In the genomic region with DNA sequence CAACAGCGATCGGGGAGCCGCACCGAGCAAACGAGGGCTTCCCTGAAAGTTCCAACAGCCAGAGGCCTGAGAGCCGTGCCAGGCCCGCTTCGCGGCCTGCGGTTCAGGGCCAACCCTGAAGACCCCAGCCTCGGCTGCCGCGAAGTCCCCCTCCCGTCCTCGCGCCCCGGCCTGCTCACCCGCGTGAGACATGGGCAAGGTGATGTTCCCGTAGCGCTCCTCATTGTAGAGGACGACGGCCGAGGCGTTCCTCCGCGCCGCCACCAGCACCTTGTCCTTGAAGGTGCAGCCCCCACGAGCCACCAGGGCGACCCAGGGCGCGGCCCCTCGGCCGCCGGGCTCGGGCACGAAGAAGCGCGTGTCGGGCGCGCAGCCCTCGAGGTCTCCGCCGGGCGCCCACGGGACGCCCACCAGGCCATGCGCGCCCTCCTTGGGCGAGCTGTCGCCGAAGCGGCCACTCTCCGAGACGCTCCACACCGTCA, we compare ENCODE assay signal across 8 cellular contexts. TPM values are rescaled to one million over a fixed set of nuclear protein-coding genes. Genes with fewer than 3 reads are reported as not detected.
DNase-seq lines count a peak whose midpoint lies in the region; ATAC-seq, FAIRE-seq and TF ChIP-seq lines count a peak whose summit lies in the region.

No MANE protein-coding gene starts in this region.

- WGBS in GM12878 (ENCODE audit: insufficient coverage, insufficient replicate concordance, low lambda C conversion rate, missing lambda C conversion rate): under 1% methylated on average over 54 of the region's 57 CpGs

- H3K27ac Mint-ChIP-seq in stimulated activated memory B cell treated with anti-CD40 and anti-IgM and Interleukin-4, amounts not matched to agents 10 μg/mL and 1 μg/mL and 100 μg/mL, for 72 hours: peak overlapping the region; percentile 83

- peaks cover 55% of the 10 kb centered on the region for H3K79me2 ChIP-seq in PC-3 (ENCODE audit: low read length)
- peaks cover 18% of the 10 kb centered on the region for H3K79me2 ChIP-seq in GM12878 (ENCODE audit: control insufficient read depth, insufficient read depth, low read length)
- H3K79me2 ChIP-seq in keratinocyte (ENCODE audit: control insufficient read depth, insufficient read depth, low read length): peaks cover 55% of the 10 kb centered on the region

- peaks cover 3% of the 10 kb centered on the region for H3K9me1 ChIP-seq in keratinocyte (ENCODE audit: control insufficient read depth, extremely low read depth, insufficient read depth, low read length)

- H3F3A ChIP-seq in PC-3 (ENCODE audit: low read length, unreplicated experiment): no peaks in the 10 kb centered on the region

- H4K20me1 ChIP-seq in PC-3 (ENCODE audit: low read length) (peaks cover 35% of the 10 kb centered on the region), GM12878 (ENCODE audit: control insufficient read depth, insufficient read depth) (no peaks in the 10 kb centered on the region), keratinocyte (ENCODE audit: control insufficient read depth, extremely low read depth, insufficient read depth, low read length) (peaks cover 28% of the 10 kb centered on the region)

- H3K4me1 ChIP-seq in PC-3 (ENCODE audit: insufficient read depth, low read length) (peaks cover 41% of the 10 kb centered on the region), GM12878 (ENCODE audit: control insufficient read depth, insufficient read depth, low read length) (peaks cover 24% of the 10 kb centered on the region), keratinocyte (ENCODE audit: control insufficient read depth, extremely low read depth, insufficient read depth, low read length) (peaks cover 38% of the 10 kb centered on the region)

- BruUV-seq in PC-3 (replicated peaks; lab: Mats Ljungman, UMichigan): no TSS peak
- BruUV-seq in GM12878 (replicated peaks; lab: Mats Ljungman, UMichigan): no TSS peak

- TF ChIP-seq CTCF in PC-3 (conservative IDR thresholded peaks at IDR 0.05; ENCODE audit: low read depth, low read length) (no peak), GM12878 (IDR thresholded peaks at IDR 0.05 in 2 of 3, conservative IDR thresholded peaks at IDR 0.05 in 1 of 3; ENCODE audit: control insufficient read depth in 2 of 3, extremely low read depth in 1 of 3, insufficient read depth in 1 of 3, low read depth in 3 of 3, low read length in 3 of 3) (no peak), keratinocyte (optimal IDR thresholded peaks at IDR 0.05 in 1 of 3, IDR thresholded peaks at IDR 0.05 in 1 of 3, conservative IDR thresholded peaks at IDR 0.05 in 1 of 3; ENCODE audit: extremely low read depth in 1 of 3, insufficient read depth in 2 of 3, low read length in 3 of 3) (no peak)

- H3K4me2 ChIP-seq in PC-3 (ENCODE audit: low read length) (peak overlapping the region; percentile 92), GM12878 (ENCODE audit: control insufficient read depth, insufficient read depth) (peak overlapping the region; percentile 87), keratinocyte (ENCODE audit: control insufficient read depth, extremely low read depth, insufficient read depth, low read depth, low read length) (peak overlapping the region; percentile 98)

- H2AFZ ChIP-seq in PC-3 (ENCODE audit: low read length) (peak overlapping the region; percentile 92), GM12878 (ENCODE audit: control insufficient read depth, low read depth, low read length) (peak overlapping the region; percentile 95), keratinocyte (ENCODE audit: control insufficient read depth, low read length) (peak overlapping the region; percentile 56)

- H3K27me3 Mint-ChIP-seq in stimulated activated memory B cell treated with anti-CD40 and anti-IgM and Interleukin-4, amounts not matched to agents 10 μg/mL and 1 μg/mL and 100 μg/mL, for 72 hours: no peaks in the 10 kb centered on the region

- H3K4me3 ChIP-seq in PC-3 (ENCODE audit: low read length): peak overlapping the region; percentile 83
- H3K4me3 ChIP-seq in GM12878: peak overlapping the region; percentile 71
- H3K4me3 ChIP-seq in keratinocyte (ENCODE audit: control insufficient read depth in 2 of 3, extremely low read depth in 1 of 3, insufficient read depth in 2 of 3, low read depth in 1 of 3, low read length in 3 of 3): peak overlapping the region; percentile 83 to 89 (median 84)

- POLR2A ChIA-PET in PC-3 (lab: Charles Lee; ENCODE audit: unreplicated experiment) (no interaction called here), GM12878 (lab: Charles Lee) (interaction anchor here (1.0 to 1.6 kb wide), 5 partner anchors 9 to 56 kb away, joined by 3 to 10 read pairs (median 4); a partner anchor contains a TSS)

- peaks cover 18% of the 10 kb centered on the region for H3K36me3 Mint-ChIP-seq in stimulated activated memory B cell treated with anti-CD40 and anti-IgM and Interleukin-4, amounts not matched to agents 10 μg/mL and 1 μg/mL and 100 μg/mL, for 72 hours

- H3K27ac ChIP-seq in PC-3 (ENCODE audit: low read length) (peak overlapping the region; percentile 53), GM12878 (ENCODE audit: control insufficient read depth, insufficient read depth) (peak overlapping the region; percentile 41), keratinocyte (ENCODE audit: control insufficient read depth, insufficient read depth, low read length) (peak overlapping the region; percentile 93)

- intact Hi-C loops in PC-3 (cut with micrococcal nuclease): loop anchor here (1.0 to 2.0 kb wide), 2 partner anchors 20 to 29 kb away; no protein-coding TSS in a partner anchor
- intact Hi-C loops in GM12878 (cut with micrococcal nuclease; ENCODE audit: unreplicated experiment): loop anchor here (1.0 to 5.0 kb wide), 2 partner anchors 36 to 56 kb away; a partner anchor contains a TSS

- RAD21 ChIA-PET in GM12878 (lab: Charles Lee; ENCODE audit: unreplicated experiment): interaction anchor here (1.0 to 1.2 kb wide), 4 partner anchors 37 to 56 kb away, joined by 3 to 6 read pairs (median 4); a partner anchor contains a TSS

- no peak for TF ChIP-seq POLR2A in GM12878 (IDR thresholded peaks at IDR 0.05; ENCODE audit: low read depth, low read length)

- no peak for TF ChIP-seq EP300 in GM12878 (IDR thresholded peaks at IDR 0.05; ENCODE audit: borderline replicate concordance in 1 of 2, control insufficient read depth in 1 of 2, low read depth in 2 of 2, low read length in 2 of 2)

- H3K9ac ChIP-seq in PC-3 (ENCODE audit: low read length) (peak overlapping the region; percentile 95), GM12878 (ENCODE audit: control insufficient read depth, insufficient read depth, low read length) (peak overlapping the region; percentile 42), keratinocyte (ENCODE audit: control insufficient read depth, extremely low read depth, insufficient read depth, low read length) (peak overlapping the region; percentile 89)

- peak overlapping the region; percentile 87 for H3K4me3 Mint-ChIP-seq in stimulated activated memory B cell treated with anti-CD40 and anti-IgM and Interleukin-4, amounts not matched to agents 10 μg/mL and 1 μg/mL and 100 μg/mL, for 72 hours

- DNase-seq in PC-3 (peak; percentile 12), GM12878 (ENCODE audit: low read depth, low spot score) (no peak), keratinocyte (ENCODE audit: low read depth, low spot score) (no peak), NCI-H1436 (lab: John Stamatoyannopoulos, UW) (no peak)

- H3K9me3 ChIP-seq in PC-3 (ENCODE audit: low read length) (no peaks in the 10 kb centered on the region), GM12878 (replicated peaks; ENCODE audit: control insufficient read depth, insufficient read depth, low read length) (no peaks in the 10 kb centered on the region), keratinocyte (ENCODE audit: control insufficient read depth, low read depth, low read length) (no peaks in the 10 kb centered on the region)

- H3K27me3 ChIP-seq in PC-3 (ENCODE audit: low read length): no peaks in the 10 kb centered on the region
- H3K27me3 ChIP-seq in GM12878 (replicated peaks in 1 of 2; ENCODE audit: control insufficient read depth in 2 of 2, insufficient read depth in 2 of 2, low read length in 1 of 2): no peaks in the 10 kb centered on the region
- no peaks in the 10 kb centered on the region for H3K27me3 ChIP-seq in keratinocyte (ENCODE audit: control insufficient read depth, extremely low read depth, insufficient read depth, low read length)

- ATAC-seq in GM18502 (IDR thresholded peaks at IDR 0.05; ENCODE audit: poor library complexity, unreplicated experiment) (peak; percentile 12), HG02610 (IDR thresholded peaks at IDR 0.05; ENCODE audit: unreplicated experiment) (peak; percentile 10), PC-3 (peak; percentile 14), GM12878 (peak; percentile 50), esophagus mucosa (no peak)
- peak; percentile 53 for ATAC-seq in stimulated activated memory B cell treated with anti-CD40 and anti-IgM and Interleukin-4, amounts not matched to agents 10 μg/mL and 1 μg/mL and 100 μg/mL, for 72 hours

- dilution Hi-C loops in keratinocyte (cut with MboI; ENCODE audit: extremely low pct_ligation_motif_present, low sequenced_read_pairs): no loop called here

- FAIRE-seq in GM12878 (lab: Jason Lieb, UNC) (no peak), keratinocyte (lab: Jason Lieb, UNC) (no peak)

- CTCF ChIA-PET in PC-3 (lab: Charles Lee): interaction anchor here (1.5 kb wide), 1 partner anchor 34 kb away, joined by 4 read pairs; no protein-coding TSS in a partner anchor
- CTCF ChIA-PET in GM12878 (lab: Yijun Ruan, JAX): interaction anchor here (0.8 to 1.7 kb wide), 2 partner anchors 9 to 55 kb away, joined by 3 to 6 read pairs; no protein-coding TSS in a partner anchor

- H3K36me3 ChIP-seq in PC-3 (ENCODE audit: low read depth, low read length) (0 out of 2 replicates have a peak, but pooled peaks cover 2% of the 10 kb centered on the region), GM12878 (ENCODE audit: control insufficient read depth in 2 of 2, insufficient read depth in 2 of 2, low read length in 1 of 2) (no peaks in the 10 kb centered on the region), keratinocyte (ENCODE audit: control insufficient read depth in 2 of 2, extremely low read depth in 1 of 2, insufficient read depth in 2 of 2, low read length in 2 of 2) (peaks cover 4 to 12% of the 10 kb centered on the region in 2 experiments)

- no peaks in the 10 kb centered on the region for H3K9me2 ChIP-seq in PC-3 (replicated peaks; ENCODE audit: low read length)

- no peak for TF ChIP-seq RAD21 in GM12878 (IDR thresholded peaks at IDR 0.05; ENCODE audit: insufficient read depth, low read depth, low read length)

- H3K9me3 Mint-ChIP-seq in stimulated activated memory B cell treated with anti-CD40 and anti-IgM and Interleukin-4, amounts not matched to agents 10 μg/mL and 1 μg/mL and 100 μg/mL, for 72 hours: no peaks in the 10 kb centered on the region

- in situ Hi-C loops in GM12878 (cut with MboI): no loop called here

- SMC1A ChIA-PET in GM12878 (lab: Charles Lee; ENCODE audit: uncharacterized antibody, unreplicated experiment): interaction anchor here (1.2 to 2.1 kb wide), 3 partner anchors 34 to 295 kb away, joined by 3 to 10 read pairs (median 5); a partner anchor contains a TSS

- H3K4me1 Mint-ChIP-seq in stimulated activated memory B cell treated with anti-CD40 and anti-IgM and Interleukin-4, amounts not matched to agents 10 μg/mL and 1 μg/mL and 100 μg/mL, for 72 hours: peaks cover 61% of the 10 kb centered on the region

RNA-seq across cellular contexts. Expression of a gene that starts 0.5 kb away (rescaled TPM):
- total RNA-seq in PC-3 (2014; rRNA removed) (47.3 and 68.0 TPM in 2 replicates), GM12878 (2014; rRNA removed) (18.0 and 18.2 TPM in 2 replicates), GM12878 (2014; rRNA removed; fragmentation: Illumina TruSeq; extraction: Trizol) (16.6 and 18.2 TPM in 2 replicates), GM12878 (2021) (13.9 and 15.6 TPM in 2 replicates), esophagus mucosa (67.0 TPM)
- total RNA-seq in GM12878 (2013; cell fraction: nucleolus; rRNA removed): 177 and 185 TPM in 2 replicates
- polyA plus RNA-seq in GM12878 (2011; ENCODE audit: low read depth): 14.2 TPM
- polyA plus RNA-seq in GM12878 (2011; rRNA removed) (38.4 and 56.1 TPM in 2 replicates), GM12878 (2014; fragmentation: Illumina TruSeq; extraction: Trizol) (12.7 and 18.7 TPM in 2 replicates), GM12878 (2014; fragmentation: Nextera tagmentation; extraction: Ambion mirVana) (1 to 10 TPM; 5.2 to 7.7 TPM), GM12878 (2014; rRNA removed) (13.9 and 16.0 TPM in 2 replicates), GM12878 (2016; fragmentation: Nextera tagmentation; extraction: Ambion mirVana) (10 to 100 TPM; 18.4 to 19.9 TPM), keratinocyte (40.5 to 68.0 TPM (median 47.1 TPM) in 3 replicates)
- polyA plus RNA-seq in GM12878 (2011; cell fraction: cytosol; rRNA removed): 14.0 and 18.0 TPM in 2 replicates
- polyA plus RNA-seq in GM12878 (2011; cell fraction: nucleus; rRNA removed): 35.9 and 42.0 TPM in 2 replicates
- polyA plus RNA-seq in GM12878 (2012): 14.4 and 17.8 TPM in 2 replicates
- 21.9 and 26.5 TPM in 2 replicates for polyA minus RNA-seq in GM12878 (2011; rRNA and poly(A)+ RNA removed)
- polyA minus RNA-seq in GM12878 (2011; cell fraction: cytosol; rRNA and poly(A)+ RNA removed): 11.4 and 11.5 TPM in 2 replicates
- polyA minus RNA-seq in GM12878 (2011; cell fraction: nucleus; rRNA and poly(A)+ RNA removed): 26.0 and 37.4 TPM in 2 replicates
- polyA plus RNA-seq in keratinocyte (2011; ENCODE audit: low read depth): 33.8 TPM
- polyA plus RNA-seq in keratinocyte (2011; cell fraction: cytosol; rRNA removed): 14.7 and 27.4 TPM in 2 replicates
- polyA plus RNA-seq in keratinocyte (2011; cell fraction: nucleus; rRNA removed): 87.2 and 116 TPM in 2 replicates
- 44.1 and 71.2 TPM in 2 replicates for polyA plus RNA-seq in keratinocyte (2012; ENCODE audit: low replicate concordance)
- 14.3 to 51.5 TPM (median 30.2 TPM) in 3 replicates for polyA minus RNA-seq in keratinocyte
- polyA minus RNA-seq in keratinocyte (2011; cell fraction: cytosol; rRNA and poly(A)+ RNA removed): 34.9 TPM
- 64.6 and 83.7 TPM in 2 replicates for polyA minus RNA-seq in keratinocyte (2011; cell fraction: nucleus; rRNA and poly(A)+ RNA removed)

RNA-seq across cellular contexts. Expression of a gene that starts 55.3 kb away (rescaled TPM):
- 44.9 and 48.5 TPM in 2 replicates for total RNA-seq in PC-3 (2014; rRNA removed)
- 27.3 and 30.2 TPM in 2 replicates for total RNA-seq in GM12878 (2013; cell fraction: nucleolus; rRNA removed)
- 54.2 and 59.0 TPM in 2 replicates for total RNA-seq in GM12878 (2014; rRNA removed)
- total RNA-seq in GM12878 (2014; rRNA removed; fragmentation: Illumina TruSeq; extraction: Trizol): 52.5 and 57.8 TPM in 2 replicates
- 44.1 and 45.9 TPM in 2 replicates for total RNA-seq in GM12878 (2021)
- polyA plus RNA-seq in GM12878 (2011; ENCODE audit: low read depth): 23.4 TPM
- 85.8 and 111 TPM in 2 replicates for polyA plus RNA-seq in GM12878 (2011; rRNA removed)
- 78.2 and 118 TPM in 2 replicates for polyA plus RNA-seq in GM12878 (2011; cell fraction: cytosol; rRNA removed)
- polyA plus RNA-seq in GM12878 (2011; cell fraction: nucleus; rRNA removed): 73.7 and 80.5 TPM in 2 replicates
- 24.6 and 29.6 TPM in 2 replicates for polyA plus RNA-seq in GM12878 (2012)
- 97.2 and 135 TPM in 2 replicates for polyA plus RNA-seq in GM12878 (2014; fragmentation: Illumina TruSeq; extraction: Trizol)
- polyA plus RNA-seq in GM12878 (2014; fragmentation: Nextera tagmentation; extraction: Ambion mirVana): 10 to 100 TPM; 10.8 to 15.7 TPM
- 39.2 and 44.1 TPM in 2 replicates for polyA plus RNA-seq in GM12878 (2014; rRNA removed)
- 10 to 100 TPM; 47.4 to 53.5 TPM for polyA plus RNA-seq in GM12878 (2016; fragmentation: Nextera tagmentation; extraction: Ambion mirVana)
- 90.4 and 123 TPM in 2 replicates for polyA minus RNA-seq in GM12878 (2011; rRNA and poly(A)+ RNA removed)
- polyA minus RNA-seq in GM12878 (2011; cell fraction: cytosol; rRNA and poly(A)+ RNA removed): 26.5 and 35.5 TPM in 2 replicates
- polyA minus RNA-seq in GM12878 (2011; cell fraction: nucleus; rRNA and poly(A)+ RNA removed): 12.6 and 20.3 TPM in 2 replicates
- 46.0 to 83.1 TPM (median 81.1 TPM) in 3 replicates for polyA plus RNA-seq in keratinocyte
- polyA plus RNA-seq in keratinocyte (2011; ENCODE audit: low read depth): 20.8 TPM
- 69.5 and 98.6 TPM in 2 replicates for polyA plus RNA-seq in keratinocyte (2011; cell fraction: cytosol; rRNA removed)
- polyA plus RNA-seq in keratinocyte (2011; cell fraction: nucleus; rRNA removed): 90.7 and 95.7 TPM in 2 replicates
- polyA plus RNA-seq in keratinocyte (2012; ENCODE audit: low replicate concordance): 25.7 and 29.6 TPM in 2 replicates
- 48.2 to 76.0 TPM (median 73.5 TPM) in 3 replicates for polyA minus RNA-seq in keratinocyte
- polyA minus RNA-seq in keratinocyte (2011; cell fraction: cytosol; rRNA and poly(A)+ RNA removed): 39.1 TPM
- 21.6 and 33.7 TPM in 2 replicates for polyA minus RNA-seq in keratinocyte (2011; cell fraction: nucleus; rRNA and poly(A)+ RNA removed)
- total RNA-seq in esophagus mucosa: 50.0 TPM

Comparison
In these comparisons a context has a peak if more than half of its experiments do, and no peak if none do; other contexts are left out.
1. H3K27ac ChIP-seq: peak in every context shown above with its lines; median percentile 93 in keratinocyte; 53 in PC-3; 41 in GM12878.
2. H3K9ac ChIP-seq: peak in every context shown above with its lines; median percentile 95 in PC-3; 89 in keratinocyte; 42 in GM12878.